Comparison of ENCODE assay signal across 22 cellular contexts in the genomic region with DNA sequence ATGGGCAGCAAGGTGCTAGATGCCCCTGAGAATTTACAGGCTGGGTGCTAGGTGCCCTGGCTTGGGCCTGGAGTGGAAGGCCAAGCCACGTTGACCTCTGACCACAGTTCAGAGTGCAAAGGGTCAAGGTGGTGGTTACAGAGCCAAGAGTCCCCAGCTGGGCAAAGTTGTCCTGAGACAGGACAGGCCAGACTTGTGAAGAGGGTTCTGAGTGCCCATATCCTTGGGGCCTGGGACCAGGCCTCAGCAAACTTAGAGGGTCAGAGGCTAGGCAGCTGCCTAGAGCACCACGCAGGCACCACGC. TPM values are rescaled to one million over a fixed set of nuclear protein-coding genes. Genes with fewer than 3 reads are reported as not detected.
DNase-seq lines count a peak whose midpoint lies in the region; ATAC-seq and TF ChIP-seq lines count a peak whose summit lies in the region.
"Had no signal": no experiment of that assay in that cellular context is flagged by ENCODE, and none has a peak within 500 bp of the region (broad histone marks: within the 10 kb centered on the region; RNA-seq: fewer than 3 reads in every experiment).

No MANE protein-coding gene starts in this region.

- H3K18ac ChIP-seq in mesendoderm (ENCODE audit: low read length), result no peak overlapping the region

- peak overlapping the region; percentile 62 for H2AK5ac ChIP-seq in mesendoderm (ENCODE audit: low read length)

- no peak overlapping the region for H3K4ac ChIP-seq in mesendoderm (ENCODE audit: low read depth, low read length)

- H3K4me2 ChIP-seq in hepatocyte (no peak overlapping the region), mesendoderm (ENCODE audit: low read length) (no peak overlapping the region)

- H3K9ac ChIP-seq in mesendoderm (ENCODE audit: low read length), result no peak overlapping the region
- H3K9ac ChIP-seq: GM23248 had no signal

- H3K9me3 ChIP-seq in cardiac muscle cell (ENCODE audit: low read depth) (no peaks in the 10 kb centered on the region), heart left ventricle (no peaks in the 10 kb centered on the region), hepatocyte (ENCODE audit: low read depth) (no peaks in the 10 kb centered on the region), uterus (no peaks in the 10 kb centered on the region)
- H3K9me3 ChIP-seq: SJSA1 had no signal

- DNase-seq in cardiac muscle cell (ENCODE audit: low read depth in 1 of 2, low spot score in 1 of 2), result no peak
- no peak for DNase-seq in heart left ventricle
- no peak for DNase-seq in hepatocyte (ENCODE audit: low spot score)
- DNase-seq in mesendoderm, result no peak
- DNase-seq in uterus, result no peak
- no peak for DNase-seq in T-helper 1 cell
- DNase-seq: CD8-positive, alpha-beta memory T cell; EL; GDM1; GM23248; HCEC 1CT; KBM-7; MM.1S; NCI-H1048; NCI-H2029 treated with DMSO at 0.1 percent for 48 hours; NCI-H526 treated with DMSO at 0.1 percent for 48 hours had no signal

- WGBS in heart left ventricle, 4 donors, result 75 to 90% (median 81%) methylated on average over 2 to 3 of the region's 3 CpGs
- WGBS in hepatocyte (ENCODE audit: low lambda C conversion rate, missing lambda C conversion rate), result 91% methylated on average over 3 of the region's 3 CpGs
- no CpG with 5 or more reads among the region's 3 CpGs for WGBS in mesendoderm (ENCODE audit: extremely low coverage, insufficient coverage, low lambda C conversion rate)

- H2BK120ac ChIP-seq in mesendoderm (ENCODE audit: low read depth, low read length), result no peak overlapping the region

- no peak overlapping the region for H2AFZ ChIP-seq in hepatocyte
- H2AFZ ChIP-seq: GM23248 had no signal

- no peak overlapping the region for H3K4me3 ChIP-seq in cardiac muscle cell
- no peak overlapping the region for H3K4me3 ChIP-seq in heart left ventricle
- no peak overlapping the region for H3K4me3 ChIP-seq in hepatocyte
- no peak overlapping the region for H3K4me3 ChIP-seq in mesendoderm (ENCODE audit: low read length)
- H3K4me3 ChIP-seq in uterus, result no peak overlapping the region
- H3K4me3 ChIP-seq: GM12878, GM23248, SJSA1 had no signal

- H3K27me3 ChIP-seq in cardiac muscle cell, result no peaks in the 10 kb centered on the region
- no peaks in the 10 kb centered on the region for H3K27me3 ChIP-seq in heart left ventricle
- H3K27me3 ChIP-seq in hepatocyte, result no peaks in the 10 kb centered on the region
- no peaks in the 10 kb centered on the region for H3K27me3 ChIP-seq in mesendoderm (ENCODE audit: insufficient read depth, low read length, poor library complexity)
- H3K27me3 ChIP-seq in uterus, result no peaks in the 10 kb centered on the region
- H3K27me3 ChIP-seq: SJSA1 had no signal

- H3K79me1 ChIP-seq in mesendoderm (ENCODE audit: low read length), result no peaks in the 10 kb centered on the region

- TF ChIP-seq CTCF in cardiac muscle cell (IDR thresholded peaks at IDR 0.05; ENCODE audit: low read depth, low read length) (no peak), heart left ventricle (IDR thresholded peaks at IDR 0.05) (no peak), hepatocyte (IDR thresholded peaks at IDR 0.05; ENCODE audit: poor library complexity) (no peak), uterus (IDR thresholded peaks at IDR 0.05) (no peak)

- no peaks in the 10 kb centered on the region for H4K20me1 ChIP-seq in hepatocyte (ENCODE audit: insufficient read depth, poor library complexity, severe bottlenecking)

- no peak overlapping the region for H2BK5ac ChIP-seq in mesendoderm (ENCODE audit: low read length)

- H3K27ac ChIP-seq in cardiac muscle cell (peak overlapping the region; percentile 79), heart left ventricle (no peak overlapping the region), hepatocyte (peak overlapping the region; percentile 53), mesendoderm (ENCODE audit: low read depth, low read length) (no peak overlapping the region), uterus (peak overlapping the region; percentile 34 to 49)
- H3K27ac ChIP-seq: 22Rv1, C4-2B, GM23248, SJSA1 had no signal

- no peak overlapping the region for H2BK15ac ChIP-seq in mesendoderm (replicated peaks; ENCODE audit: low read depth)

- H4K5ac ChIP-seq in mesendoderm (ENCODE audit: low read length), result no peak overlapping the region

- H3K4me1 ChIP-seq in cardiac muscle cell (ENCODE audit: low read depth), result peaks cover 50% of the 10 kb centered on the region
- peaks cover 0 to 21% (median 9%) of the 10 kb centered on the region in 12 donors for H3K4me1 ChIP-seq in heart left ventricle
- peaks cover 36% of the 10 kb centered on the region for H3K4me1 ChIP-seq in hepatocyte (ENCODE audit: insufficient read depth)
- H3K4me1 ChIP-seq in mesendoderm (ENCODE audit: control insufficient read depth, low read depth, low read length), result peaks cover 10% of the 10 kb centered on the region
- peaks cover 0 to 8% of the 10 kb centered on the region in 2 donors for H3K4me1 ChIP-seq in uterus
- H3K4me1 ChIP-seq: SJSA1 had no signal

- intact Hi-C loops in heart left ventricle (cut with DNase I) (no loop called here), uterus (cut with DNase I; ENCODE audit: low total_unique reads) (no loop called here)

- ATAC-seq in heart left ventricle, result no peak
- no peak for ATAC-seq in GM19395 (IDR thresholded peaks at IDR 0.05; ENCODE audit: unreplicated experiment)
- no peak for ATAC-seq in GM18511 (IDR thresholded peaks at IDR 0.05; ENCODE audit: unreplicated experiment)
- ATAC-seq: GM12878 had no signal

- peak overlapping the region; percentile 24 for H3K23ac ChIP-seq in mesendoderm (ENCODE audit: low read length)

- H3K9me2 ChIP-seq in hepatocyte (replicated peaks; ENCODE audit: insufficient read depth), result no peaks in the 10 kb centered on the region

- peak overlapping the region; percentile 67 for H3K56ac ChIP-seq in mesendoderm (ENCODE audit: low read length)

- H3K36me3 ChIP-seq in cardiac muscle cell (no peaks in the 10 kb centered on the region), heart left ventricle (peaks cover 0 to 24% (median 8%) of the 10 kb centered on the region in 9 donors), hepatocyte (replicated peaks; ENCODE audit: insufficient read depth, low read depth) (no peaks in the 10 kb centered on the region), mesendoderm (ENCODE audit: control insufficient read depth, insufficient read depth, low read length) (no peaks in the 10 kb centered on the region), uterus (no peaks in the 10 kb centered on the region)
- H3K36me3 ChIP-seq: SJSA1 had no signal

- no peaks in the 10 kb centered on the region for H3K79me2 ChIP-seq in hepatocyte
- no peaks in the 10 kb centered on the region for H3K79me2 ChIP-seq in mesendoderm (ENCODE audit: control insufficient read depth, insufficient read depth, low read length)

- TF ChIP-seq POLR2A in heart left ventricle (IDR thresholded peaks at IDR 0.05), result no peak
- TF ChIP-seq POLR2A in uterus (IDR thresholded peaks at IDR 0.05), result no peak

- no peak overlapping the region for H4K8ac ChIP-seq in mesendoderm (ENCODE audit: low read depth, low read length)

RNA-seq across cellular contexts. Expression of a gene that starts 18.9 kb away (rescaled TPM):
- 97.3 and 123 TPM in 2 replicates for total RNA-seq in cardiac muscle cell
- 111 and 130 TPM in 2 replicates for polyA plus RNA-seq in cardiac muscle cell
- 10 to 100 TPM; 39.8 to 92.3 (median 48.5) TPM for total RNA-seq in heart left ventricle
- polyA plus RNA-seq in heart left ventricle, result 10 to 100 TPM; 28.9 to 53.2 TPM
- total RNA-seq in hepatocyte, result 18.5 and 26.7 TPM in 2 replicates
- 37.7 and 39.5 TPM in 2 replicates for polyA plus RNA-seq in hepatocyte
- polyA plus RNA-seq in mesendoderm (2013, experiment 1 of 2), result 58.2 TPM
- 57.4 TPM for polyA plus RNA-seq in mesendoderm (2013, experiment 2 of 2)
- 10 to 100 TPM in 2 of 4 donors, 1 to 10 TPM in 2; 9.0 to 94.0 (median 18.0) TPM for total RNA-seq in uterus

RNA-seq across cellular contexts. Expression of a gene that starts 38.7 kb away (rescaled TPM):
- total RNA-seq in cardiac muscle cell (158 and 197 TPM in 2 replicates), heart left ventricle (100 to 1,000 TPM; 123 to 319 (median 214) TPM), hepatocyte (59.5 and 62.6 TPM in 2 replicates), uterus (100 to 1,000 TPM in 1 of 4 donors, 10 to 100 TPM in 3; 51.5 to 106 (median 63.7) TPM)
- polyA plus RNA-seq in cardiac muscle cell (251 and 266 TPM in 2 replicates), heart left ventricle (100 to 1,000 TPM; 135 to 146 TPM), hepatocyte (90.7 and 103 TPM in 2 replicates)
- 12.5 TPM for polyA plus RNA-seq in mesendoderm (2013, experiment 1 of 2)
- polyA plus RNA-seq in mesendoderm (2013, experiment 2 of 2), result 12.9 TPM

Comparison
In these comparisons a context has a peak if more than half of its experiments do, and no peak if none do; other contexts are left out.
1. H3K27ac ChIP-seq: peak in cardiac muscle cell (single experiment), hepatocyte (single experiment) and uterus (2 of 2); none in heart left ventricle (0 of 12) and mesendoderm (single experiment).